20 cellular contexts compared by ENCODE assay signal in genomic region chr11:103051986-103052385, GRCh38. TPM values are rescaled to one million over a fixed set of nuclear protein-coding genes. Genes with fewer than 3 reads are reported as not detected.
DNase-seq lines count a peak whose midpoint lies in the region; ATAC-seq and TF ChIP-seq lines count a peak whose summit lies in the region.
"Had no signal": no experiment of that assay in that cellular context is flagged by ENCODE, and none has a peak within 500 bp of the region (broad histone marks: within the 10 kb centered on the region; RNA-seq: fewer than 3 reads in every experiment).

No MANE protein-coding gene starts in this region.

- no peaks in the 10 kb centered on the region for H3K9me2 ChIP-seq in PC-3 (replicated peaks; ENCODE audit: low read length)

- peaks cover 17% of the 10 kb centered on the region for H3K4me1 Mint-ChIP-seq in activated naive CD4-positive, alpha-beta T cell treated with anti-CD3 and anti-CD28 coated beads for 36 hours (ENCODE audit: low read depth)
- H3K4me1 Mint-ChIP-seq: activated naive CD4-positive, alpha-beta T cell treated with anti-CD3 and anti-CD28 coated beads, Interleukin-2, amount 10 ng/mL, durations not matched to agents 7 days and 5 days had no signal

- 0 out of 2 replicates have a peak, but pooled peaks cover 2% of the 10 kb centered on the region for H3K36me3 ChIP-seq in PC-3 (ENCODE audit: low read depth, low read length)
- peaks cover 2% of the 10 kb centered on the region for H3K36me3 ChIP-seq in mammary epithelial cell (ENCODE audit: insufficient read depth, low read length)
- H3K36me3 ChIP-seq in stomach: peaks cover 0 to 3% (median 0%) of the 10 kb centered on the region in 4 donors

- POLR2A ChIA-PET in PC-3 (lab: Charles Lee; ENCODE audit: unreplicated experiment): no interaction called here

- H3K27ac Mint-ChIP-seq in activated naive CD4-positive, alpha-beta T cell treated with anti-CD3 and anti-CD28 coated beads for 36 hours: peak overlapping the region; percentile 38
- H3K27ac Mint-ChIP-seq: activated naive CD4-positive, alpha-beta T cell treated with anti-CD3 and anti-CD28 coated beads, Interleukin-2, amount 10 ng/mL, durations not matched to agents 7 days and 5 days; CD4-positive, CD25-positive, alpha-beta regulatory T cell had no signal

- no peaks in the 10 kb centered on the region for H3K79me2 ChIP-seq in PC-3 (ENCODE audit: low read length)
- no peaks in the 10 kb centered on the region for H3K79me2 ChIP-seq in mammary epithelial cell (ENCODE audit: insufficient read depth, low read length)

- 97% methylated on average over 4 of the region's 4 CpGs for WGBS in mammary epithelial cell (ENCODE audit: low coverage, missing lambda C conversion rate)
- WGBS in stomach, 5 donors: 71 to 78% (median 75%) methylated on average over 4 of the region's 4 CpGs

- H3K27me3 ChIP-seq in PC-3 (ENCODE audit: low read length) (no peaks in the 10 kb centered on the region), mammary epithelial cell (ENCODE audit: insufficient read depth, low read length) (no peaks in the 10 kb centered on the region), stomach (no peaks in the 10 kb centered on the region)

- intact Hi-C loops in activated naive CD4-positive, alpha-beta T cell treated with anti-CD3 and anti-CD28 coated beads for 36 hours (cut with micrococcal nuclease): loop anchor here (1.0 kb wide), 1 partner anchor 16 kb away; no protein-coding TSS in a partner anchor
- intact Hi-C loops in PC-3 (cut with micrococcal nuclease) (loop anchor here (1.0 to 2.0 kb wide), 3 partner anchors 16 to 269 kb away; no protein-coding TSS in a partner anchor), mammary epithelial cell (cut with micrococcal nuclease) (no loop called here), stomach (cut with DNase I; ENCODE audit: low total_unique reads) (no loop called here)

- no peaks in the 10 kb centered on the region for H3K9me3 Mint-ChIP-seq in activated naive CD4-positive, alpha-beta T cell treated with anti-CD3 and anti-CD28 coated beads for 36 hours
- H3K9me3 Mint-ChIP-seq: activated naive CD4-positive, alpha-beta T cell treated with anti-CD3 and anti-CD28 coated beads, Interleukin-2, amount 10 ng/mL, durations not matched to agents 7 days and 5 days; CD4-positive, CD25-positive, alpha-beta regulatory T cell had no signal

- H3K4me3 Mint-ChIP-seq in activated naive CD4-positive, alpha-beta T cell treated with anti-CD3 and anti-CD28 coated beads for 36 hours: no peak overlapping the region
- H3K4me3 Mint-ChIP-seq: activated naive CD4-positive, alpha-beta T cell treated with anti-CD3 and anti-CD28 coated beads, Interleukin-2, amount 10 ng/mL, durations not matched to agents 7 days and 5 days; CD4-positive, CD25-positive, alpha-beta regulatory T cell had no signal

- in situ Hi-C loops in mammary epithelial cell (cut with MboI; ENCODE audit: low sequenced_read_pairs in 2 of 2): loop anchor here in 1 of 2 donors (10.0 kb wide), 1 partner anchor 317 kb away; no protein-coding TSS in a partner anchor

- peak; percentile 7; the same call in 1 of the 2 replicates for ATAC-seq in PC-3
- no peak for ATAC-seq in HG03139 (IDR thresholded peaks at IDR 0.05; ENCODE audit: unreplicated experiment)
- ATAC-seq: HCT116, left ventricle myocardium superior had no signal

- no peak for TF ChIP-seq CTCF in PC-3 (conservative IDR thresholded peaks at IDR 0.05; ENCODE audit: low read depth, low read length)
- no peak for TF ChIP-seq CTCF in epithelial cell of proximal tubule (conservative IDR thresholded peaks at IDR 0.05; ENCODE audit: low read depth, low read length)
- TF ChIP-seq CTCF in mammary epithelial cell (conservative IDR thresholded peaks at IDR 0.05 in 1 of 2, IDR thresholded peaks at IDR 0.05 in 1 of 2; ENCODE audit: extremely low read depth in 1 of 2, insufficient read depth in 1 of 2, low read depth in 1 of 2, low read length in 2 of 2): no peak
- no peak for TF ChIP-seq CTCF in stomach (IDR thresholded peaks at IDR 0.05)

- BruUV-seq in PC-3 (replicated peaks; lab: Mats Ljungman, UMichigan): no TSS peak
- no TSS peak for BruUV-seq in mammary epithelial cell (replicated peaks; lab: Mats Ljungman, UMichigan)

- no peak overlapping the region for H3K9ac ChIP-seq in PC-3 (ENCODE audit: low read length)
- H3K9ac ChIP-seq in mammary epithelial cell (ENCODE audit: insufficient read depth, low read length): no peak overlapping the region

- no peak for DNase-seq in activated naive CD4-positive, alpha-beta T cell treated with anti-CD3 and anti-CD28 coated beads for 36 hours
- no peak for DNase-seq in activated naive CD4-positive, alpha-beta T cell (lab: John Stamatoyannopoulos, UW)
- DNase-seq in PC-3 (peak; percentile 15), epithelial cell of proximal tubule (ENCODE audit: low read depth) (peak; percentile 81), mammary epithelial cell (no peak), hepatic stellate cell (ENCODE audit: low spot score) (no peak), stomach (no peak)
- DNase-seq: activated CD8-positive, alpha-beta memory T cell treated with anti-CD3 and anti-CD28 coated beads, Interleukin-2, amount 50 U/mL, for 48 hours; activated naive CD4-positive, alpha-beta T cell treated with anti-CD3 and anti-CD28 coated beads, Interleukin-2, amount 10 ng/mL, durations not matched to agents 7 days and 5 days; CD4-positive, CD25-positive, alpha-beta regulatory T cell; DMS153; glutamatergic neuron; left ventricle myocardium superior; NCI-H1105; NCI-H2107; NCI-H524; stimulated activated CD4-positive, alpha-beta T cell treated with anti-CD3 and anti-CD28 coated beads, Interleukin-4, amount 100 ng/mL, for 24 hours had no signal

- no peaks in the 10 kb centered on the region for H4K20me1 ChIP-seq in PC-3 (ENCODE audit: low read length)
- no peaks in the 10 kb centered on the region for H4K20me1 ChIP-seq in mammary epithelial cell (ENCODE audit: insufficient read depth, low read length)

- TF ChIP-seq POLR2A in stomach (IDR thresholded peaks at IDR 0.05): no peak

- peak overlapping the region; percentile 11; the same call in 1 of the 2 replicates for H3K27ac ChIP-seq in PC-3 (ENCODE audit: low read length)
- no peak overlapping the region for H3K27ac ChIP-seq in mammary epithelial cell (ENCODE audit: insufficient read depth, low read depth, low read length)
- H3K27ac ChIP-seq in stomach: no peak overlapping the region

- H3K4me3 ChIP-seq in PC-3 (ENCODE audit: low read length) (no peak overlapping the region), epithelial cell of proximal tubule (ENCODE audit: low read depth, low read length) (no peak overlapping the region), mammary epithelial cell (replicated peaks in 1 of 3; ENCODE audit: insufficient read depth in 1 of 3, low read depth in 2 of 3, low read length in 3 of 3) (no peak overlapping the region), stomach (no peak overlapping the region)
- H3K4me3 ChIP-seq: smooth muscle cell had no signal

- dilution Hi-C loops in mammary epithelial cell (cut with HindIII; ENCODE audit: low sequenced_read_pairs): no loop called here

- TF ChIP-seq EP300 in stomach (IDR thresholded peaks at IDR 0.05): no peak

- H3K27me3 Mint-ChIP-seq in activated naive CD4-positive, alpha-beta T cell treated with anti-CD3 and anti-CD28 coated beads for 36 hours (ENCODE audit: low read depth): no peaks in the 10 kb centered on the region
- H3K27me3 Mint-ChIP-seq: activated naive CD4-positive, alpha-beta T cell treated with anti-CD3 and anti-CD28 coated beads, Interleukin-2, amount 10 ng/mL, durations not matched to agents 7 days and 5 days had no signal

- no peaks in the 10 kb centered on the region for H3K36me3 Mint-ChIP-seq in activated naive CD4-positive, alpha-beta T cell treated with anti-CD3 and anti-CD28 coated beads for 36 hours (ENCODE audit: low read depth)
- H3K36me3 Mint-ChIP-seq: activated naive CD4-positive, alpha-beta T cell treated with anti-CD3 and anti-CD28 coated beads, Interleukin-2, amount 10 ng/mL, durations not matched to agents 7 days and 5 days; CD4-positive, CD25-positive, alpha-beta regulatory T cell had no signal

- H3K9me3 ChIP-seq in PC-3 (ENCODE audit: low read length) (no peaks in the 10 kb centered on the region), mammary epithelial cell (replicated peaks; ENCODE audit: insufficient read depth, low read length) (no peaks in the 10 kb centered on the region), stomach (no peaks in the 10 kb centered on the region)

- CTCF ChIA-PET in activated naive CD4-positive, alpha-beta T cell treated with anti-CD3 and anti-CD28 coated beads for 36 hours (lab: Charles Lee): interaction anchor here (1.3 to 2.3 kb wide), 2 partner anchors 16 to 137 kb away, joined by 3 to 13 read pairs; no protein-coding TSS in a partner anchor
- CTCF ChIA-PET in PC-3 (lab: Charles Lee) (interaction anchor here (1.5 kb wide), 1 partner anchor 137 kb away, joined by 6 read pairs; no protein-coding TSS in a partner anchor), mammary epithelial cell (lab: Charles Lee; ENCODE audit: low non-redundant PET) (interaction anchor here (0.6 kb wide), 1 partner anchor 57 kb away, joined by 8 read pairs; no protein-coding TSS in a partner anchor)

- H3F3A ChIP-seq in PC-3 (ENCODE audit: low read length, unreplicated experiment): peaks cover 4% of the 10 kb centered on the region

- H2AFZ ChIP-seq in PC-3 (ENCODE audit: low read length): no peak overlapping the region
- no peak overlapping the region for H2AFZ ChIP-seq in mammary epithelial cell (ENCODE audit: low read depth, low read length)

- H3K4me2 ChIP-seq in PC-3 (ENCODE audit: low read length): no peak overlapping the region
- H3K4me2 ChIP-seq in mammary epithelial cell (ENCODE audit: insufficient read depth, low read depth, low read length): no peak overlapping the region
- H3K4me2 ChIP-seq: smooth muscle cell had no signal

- H3K4me1 ChIP-seq in PC-3 (ENCODE audit: insufficient read depth, low read length): peaks cover 20% of the 10 kb centered on the region
- H3K4me1 ChIP-seq in mammary epithelial cell (ENCODE audit: insufficient read depth, low read length): no peaks in the 10 kb centered on the region
- H3K4me1 ChIP-seq in stomach: no peaks in the 10 kb centered on the region

RNA-seq across cellular contexts. Expression of gene DCUN1D5, which starts 40.0 kb away (rescaled TPM):
- total RNA-seq in activated naive CD4-positive, alpha-beta T cell treated with anti-CD3 and anti-CD28 coated beads for 36 hours: 10 to 100 TPM; 52.6 to 58.4 TPM
- 206 and 275 TPM in 2 replicates for total RNA-seq in PC-3 (2014; rRNA removed)
- total RNA-seq in epithelial cell of proximal tubule: 66.5 and 112 TPM in 2 replicates
- 10 to 100 TPM; 66.1 to 71.2 TPM for total RNA-seq in mammary epithelial cell
- 63.5 TPM for polyA plus RNA-seq in mammary epithelial cell
- 33.0 TPM for polyA minus RNA-seq in mammary epithelial cell
- 10 to 100 TPM; 27.2 to 75.3 (median 37.1) TPM for total RNA-seq in stomach
- 10 to 100 TPM; 13.2 to 22.7 (median 22.3) TPM for polyA plus RNA-seq in stomach

RNA-seq across cellular contexts. Expression of gene DYNC2H1, which starts 57.2 kb away (rescaled TPM):
- 1 to 10 TPM; 1.9 to 2.8 TPM for total RNA-seq in activated naive CD4-positive, alpha-beta T cell treated with anti-CD3 and anti-CD28 coated beads for 36 hours
- 20.4 and 28.9 TPM in 2 replicates for total RNA-seq in PC-3 (2014; rRNA removed)
- 6.9 and 13.5 TPM in 2 replicates for total RNA-seq in epithelial cell of proximal tubule
- 10 to 100 TPM; 32.5 to 38.3 TPM for total RNA-seq in mammary epithelial cell
- polyA plus RNA-seq in mammary epithelial cell: 12.9 TPM
- polyA minus RNA-seq in mammary epithelial cell: 17.5 TPM
- 10 to 100 TPM in 4 of 5 donors, 1 to 10 TPM in 1; 1.2 to 63.7 (median 19.6) TPM for total RNA-seq in stomach
- polyA plus RNA-seq in stomach: 10 to 100 TPM in 1 of 3 donors, 1 to 10 TPM in 2; 4.8 to 13.0 (median 8.6) TPM

Comparison
In these comparisons a context has a peak if more than half of its experiments do, and no peak if none do; other contexts are left out.
1. DNase-seq: peak in PC-3 (single experiment) and epithelial cell of proximal tubule (single experiment); none in activated naive CD4-positive, alpha-beta T cell treated with anti-CD3 and anti-CD28 coated beads for 36 hours (single experiment), activated naive CD4-positive, alpha-beta T cell (0 of 4), mammary epithelial cell (single experiment), hepatic stellate cell (single experiment) and stomach (single experiment).
2. intact Hi-C loops: an anchor here in activated naive CD4-positive, alpha-beta T cell treated with anti-CD3 and anti-CD28 coated beads for 36 hours (1.0 kb wide) and PC-3 (1.0 to 2.0 kb wide); none called in mammary epithelial cell and stomach.